ENCODE assay signal across 23 cellular contexts in the genomic region with DNA sequence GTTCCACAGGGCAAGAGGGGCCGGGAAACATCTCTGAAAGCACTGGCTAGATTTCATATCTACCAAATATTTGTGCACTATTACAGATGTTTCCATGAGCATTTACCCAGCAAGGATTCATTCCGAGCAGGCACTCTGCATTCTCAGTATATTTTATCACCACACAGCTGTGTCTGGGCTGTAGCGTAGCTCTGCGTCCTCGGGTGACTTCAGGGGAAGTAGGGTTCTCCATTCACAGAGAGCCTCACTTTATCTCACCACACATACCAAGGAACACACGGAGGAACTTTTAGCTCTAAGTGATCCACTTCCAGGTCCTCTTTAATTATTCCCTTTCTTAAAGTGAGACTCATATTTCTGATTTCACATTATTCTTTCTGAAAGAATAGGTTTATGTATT. TPM values are rescaled to one million over a fixed set of nuclear protein-coding genes. Genes with fewer than 3 reads are reported as not detected.
DNase-seq lines count a peak whose midpoint lies in the region; ATAC-seq and TF ChIP-seq lines count a peak whose summit lies in the region.
"Had no signal": no experiment of that assay in that cellular context is flagged by ENCODE, and none has a peak within 500 bp of the region (broad histone marks: within the 10 kb centered on the region; RNA-seq: fewer than 3 reads in every experiment).

No MANE protein-coding gene starts in this region.

- intact Hi-C loops in sciatic nerve (cut with DNase I): no loop called here

- H3K4me3 ChIP-seq in SK-N-MC: 0 out of 2 replicates have a peak overlapping the region, but pooled peaks have one; percentile 8
- no peak overlapping the region for H3K4me3 ChIP-seq in fibroblast of pulmonary artery (replicated peaks; ENCODE audit: low read depth, low read length)
- H3K4me3 ChIP-seq: mucosa of descending colon, right lobe of liver had no signal

- H3K9ac ChIP-seq in SK-N-MC (ENCODE audit: insufficient read length): no peak overlapping the region
- H3K9ac ChIP-seq: KMS-11 had no signal

- TF ChIP-seq CTCF in fibroblast of pulmonary artery (IDR thresholded peaks at IDR 0.05; ENCODE audit: low read length, missing control alignments): no peak

- H3K36me3 ChIP-seq in SK-N-MC (ENCODE audit: insufficient read depth, low read length): no peaks in the 10 kb centered on the region
- H3K36me3 ChIP-seq: right lobe of liver had no signal

- H3K9me3 ChIP-seq in SK-N-MC (ENCODE audit: low read depth, low read length): no peaks in the 10 kb centered on the region
- H3K9me3 ChIP-seq: mucosa of descending colon, right lobe of liver had no signal

- H3K27ac ChIP-seq in SK-N-MC: no peak overlapping the region; the same call in 1 of the 2 replicates
- H3K27ac ChIP-seq: foreskin keratinocyte, KMS-11, right lobe of liver had no signal

- DNase-seq in GM04503 (ENCODE audit: low read depth) (peak; percentile 9), SK-N-MC (ENCODE audit: low read depth, low spot score) (no peak), fibroblast of pulmonary artery (ENCODE audit: low read depth) (peak; percentile 13), sciatic nerve (ENCODE audit: low spot score) (no peak), islet precursor cell (no peak), putamen (ENCODE audit: low spot score) (no peak)
- DNase-seq: activated CD4-positive, alpha-beta T cell treated with anti-CD3 and anti-CD28 coated beads for 1 hour; activated gamma-delta T cell; EL; foreskin keratinocyte; HFFc6; left cardiac atrium; mucosa of descending colon; NCI-H1048; NCI-H510A treated with DMSO at 0.1 percent for 48 hours; right lobe of liver; SIG-M5; stimulated activated CD4-positive, alpha-beta T cell treated with anti-CD3 and anti-CD28 coated beads, Interleukin-2, amount 100 ng/mL, for 24 hours had no signal

- ATAC-seq in sciatic nerve (peak; percentile 68), GM21717 (IDR thresholded peaks at IDR 0.05; ENCODE audit: unreplicated experiment) (no peak), GM18868 (IDR thresholded peaks at IDR 0.05; ENCODE audit: unreplicated experiment) (no peak)
- ATAC-seq: foreskin keratinocyte, mucosa of descending colon, right lobe of liver had no signal

RNA-seq across cellular contexts. Expression of gene CCDC195, which starts 3.8 kb away (rescaled TPM):
- total RNA-seq in sciatic nerve: not detected
- total RNA-seq: B cell, foreskin keratinocyte, HFFc6, left cardiac atrium, mucosa of descending colon, right lobe of liver, urinary bladder had no signal

Comparison
In these comparisons a context has a peak if more than half of its experiments do, and no peak if none do; other contexts are left out.
1. DNase-seq: peak in GM04503 (single experiment) and fibroblast of pulmonary artery (single experiment); none in SK-N-MC (single experiment), sciatic nerve (single experiment), islet precursor cell (single experiment) and putamen (single experiment).